In the genomic region with DNA sequence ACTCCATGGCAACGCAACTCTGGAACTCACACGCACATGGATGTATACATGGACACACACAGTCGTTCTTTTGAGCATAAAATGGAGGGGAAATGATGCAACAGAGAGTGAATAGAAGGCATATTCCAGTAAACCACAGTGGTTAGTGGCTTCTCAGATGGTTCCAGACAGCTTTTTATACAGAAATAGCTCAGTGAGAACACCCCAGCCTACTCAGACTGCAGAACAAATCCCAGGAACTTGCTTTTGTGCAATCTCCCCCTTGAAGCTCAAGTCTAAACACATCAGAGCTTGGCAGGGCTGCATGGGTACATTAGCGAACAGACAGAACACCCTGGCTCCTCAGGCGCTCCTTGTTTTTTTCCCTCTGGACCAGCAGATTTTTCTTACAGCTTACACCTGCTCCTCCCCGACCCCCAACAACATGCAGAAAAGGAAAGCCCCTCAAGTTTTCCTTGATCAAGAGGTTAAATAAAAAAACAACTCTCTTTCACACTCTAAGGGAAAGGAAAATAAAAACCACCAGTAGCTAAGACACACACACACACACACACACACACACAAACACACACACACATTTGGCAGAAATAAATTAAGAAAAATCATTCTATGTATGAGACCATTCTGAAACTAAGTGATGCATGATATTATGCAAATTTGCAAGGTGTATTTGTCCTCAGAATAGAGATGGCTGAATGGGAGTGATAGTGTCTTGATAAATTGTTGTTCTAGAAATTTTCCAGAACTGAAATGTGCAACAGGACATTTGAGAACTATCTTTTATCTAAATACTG, we compare ENCODE assay signal across 1 cellular context.
TF ChIP-seq lines count a peak whose summit lies in the region.

No MANE protein-coding gene starts in this region.

TF ChIP-seq in IMR-90, 13 proteins besides CTCF, POLR2A, EP300 and RAD21 (continued from another document):
- TF ChIP-seq BHLHE40 (IDR thresholded peaks at IDR 0.05; ENCODE audit: low read depth, low read length): peak; percentile 4; the same call in 1 of the 2 replicates
TF ChIP-seq in IMR-90: peak in this region for 2.
